Comparison of ENCODE assay signal across 19 cellular contexts in the genomic region with DNA sequence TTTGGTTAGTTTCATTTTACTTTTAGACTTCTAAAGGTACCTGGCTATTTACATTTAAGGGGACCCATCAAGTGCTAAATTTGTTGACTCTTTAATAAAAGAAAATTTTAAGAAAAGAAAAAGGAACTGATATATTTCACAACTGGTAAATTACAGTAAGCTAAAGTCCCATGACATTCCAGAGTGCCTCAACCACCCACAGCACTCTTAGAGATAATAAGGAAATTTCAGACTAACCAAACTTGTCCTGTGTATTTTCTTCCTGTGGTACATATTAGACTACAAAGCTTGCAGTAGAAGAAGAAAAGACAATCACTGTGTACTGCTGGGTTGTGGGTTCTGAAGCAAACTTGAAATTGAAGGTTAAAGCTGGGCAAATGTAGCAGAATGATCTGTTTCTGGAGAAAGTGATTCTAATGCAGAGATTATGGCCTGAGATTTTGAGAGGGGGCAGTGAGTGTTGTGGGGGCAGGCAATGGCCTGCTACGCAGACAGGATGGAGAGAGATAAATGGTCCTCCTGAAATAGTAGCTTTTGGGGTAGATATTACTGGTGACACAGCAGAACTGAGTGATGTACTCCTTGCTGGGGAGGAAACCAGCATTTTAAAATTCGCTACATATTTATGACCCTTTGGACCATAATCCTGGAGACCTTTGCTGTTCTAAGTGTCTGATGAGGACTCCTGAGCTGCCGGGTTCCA. TPM values are rescaled to one million over a fixed set of nuclear protein-coding genes. Genes with fewer than 3 reads are reported as not detected.
DNase-seq lines count a peak whose midpoint lies in the region; ATAC-seq and TF ChIP-seq lines count a peak whose summit lies in the region.
"Had no signal": no experiment of that assay in that cellular context is flagged by ENCODE, and none has a peak within 500 bp of the region (broad histone marks: within the 10 kb centered on the region; RNA-seq: fewer than 3 reads in every experiment).

No MANE protein-coding gene starts in this region.

- no peak overlapping the region for H3K56ac ChIP-seq in IMR-90 (ENCODE audit: extremely low read depth, insufficient read depth, low read length)

- H3K27ac Mint-ChIP-seq in activated CD4-positive, alpha-beta memory T cell treated with anti-CD3 and anti-CD28 coated beads for 36 hours: no peak overlapping the region
- H3K27ac Mint-ChIP-seq: GM23338 had no signal

- no peak overlapping the region for H2BK5ac ChIP-seq in IMR-90 (ENCODE audit: low read depth, low read length, poor library complexity, severe bottlenecking)

- in situ Hi-C loops in IMR-90 (cut with MboI; ENCODE audit: low sequenced_read_pairs): loop anchor here (25.0 kb wide), 1 partner anchor 665 kb away; a partner anchor contains a TSS

- peak overlapping the region; percentile 84 for H4K5ac ChIP-seq in IMR-90 (ENCODE audit: low read depth, low read length)

- no TSS peak for BruUV-seq in IMR-90 (replicated peaks; lab: Mats Ljungman, UMichigan)

- no peak for TF ChIP-seq CTCF in IMR-90 (conservative IDR thresholded peaks at IDR 0.05; ENCODE audit: low read depth, low read length)
- no peak for TF ChIP-seq CTCF in left lung (IDR thresholded peaks at IDR 0.05)
- no peak for TF ChIP-seq CTCF in sigmoid colon (IDR thresholded peaks at IDR 0.05)

- CTCF ChIA-PET in IMR-90 (lab: Yijun Ruan, JAX): interaction anchor here (1.1 to 1.5 kb wide), 5 partner anchors 9 to 28 kb away, joined by 3 to 9 read pairs (median 4); no protein-coding TSS in a partner anchor
- CTCF ChIA-PET in activated CD4-positive, alpha-beta memory T cell treated with anti-CD3 and anti-CD28 coated beads for 36 hours (lab: Charles Lee): interaction anchor here (1.1 to 1.3 kb wide), 3 partner anchors 14 to 51 kb away, joined by 4 to 5 read pairs (median 4); no protein-coding TSS in a partner anchor

- H3K9ac ChIP-seq in IMR-90 (ENCODE audit: low read depth, low read length): no peak overlapping the region
- no peak overlapping the region for H3K9ac ChIP-seq in adipocyte (ENCODE audit: low read length)

- no peak overlapping the region for H2AFZ ChIP-seq in IMR-90 (replicated peaks; ENCODE audit: low read length, poor library complexity)
- H2AFZ ChIP-seq: GM23338 had no signal

- H3K4me3 ChIP-seq in IMR-90 (ENCODE audit: insufficient read depth, low read depth, low read length) (no peak overlapping the region), adipocyte (ENCODE audit: low read length) (no peak overlapping the region), left lung (no peak overlapping the region), sigmoid colon (no peak overlapping the region)
- H3K4me3 ChIP-seq: GM23338, MG63 had no signal

- H2AK5ac ChIP-seq in IMR-90 (ENCODE audit: low read depth, low read length): no peak overlapping the region

- peaks cover 16% of the 10 kb centered on the region for H3K4me1 ChIP-seq in IMR-90 (ENCODE audit: control insufficient read depth, insufficient read depth, low read length)
- H3K4me1 ChIP-seq in adipocyte (ENCODE audit: control insufficient read depth, insufficient read depth, low read length): peaks cover 22% of the 10 kb centered on the region
- H3K4me1 ChIP-seq in left lung: peaks cover 10 to 27% of the 10 kb centered on the region in 2 donors
- peaks cover 0 to 66% (median 54%) of the 10 kb centered on the region in 4 donors for H3K4me1 ChIP-seq in sigmoid colon

- H4K91ac ChIP-seq in IMR-90 (ENCODE audit: insufficient read depth, low read depth, low read length): 0 out of 2 replicates have a peak overlapping the region, but pooled peaks have one; percentile 2

- TF ChIP-seq POLR2A in IMR-90 (IDR thresholded peaks at IDR 0.05; ENCODE audit: low read depth, low read length): no peak
- TF ChIP-seq POLR2A in sigmoid colon (IDR thresholded peaks at IDR 0.05): no peak

- TF ChIP-seq EP300 in sigmoid colon (IDR thresholded peaks at IDR 0.05): no peak

- DNase-seq in IMR-90: no peak
- DNase-seq in adipocyte (ENCODE audit: low read depth): peak; percentile 47
- DNase-seq in left lung: no peak
- DNase-seq in sigmoid colon: no peak
- no peak for DNase-seq in activated CD4-positive, alpha-beta memory T cell treated with anti-CD3 and anti-CD28 coated beads for 36 hours
- no peak for DNase-seq in stimulated activated CD4-positive, alpha-beta T cell treated with anti-CD3 and anti-CD28 coated beads, Interleukin-12 subunit alpha, Interleukin-12 subunit beta, amount 100 ng/mL, for 4 hours
- no peak for DNase-seq in hippocampal formation (lab: John Stamatoyannopoulos, UW)
- no peak for DNase-seq in HK-2 (ENCODE audit: unreplicated experiment)
- DNase-seq: ACHN; CD4-positive, alpha-beta memory T cell; DMS79; NCI-H187 treated with DMSO at 0.1 percent for 48 hours; NCI-H2171; NCI-H446 treated with DMSO at 0.1 percent for 48 hours; NCI-H748 treated with DMSO at 0.1 percent for 48 hours; SHP77 treated with DMSO at 0.1 percent for 48 hours had no signal

- no peaks in the 10 kb centered on the region for H3K79me1 ChIP-seq in IMR-90 (ENCODE audit: low read depth in 1 of 2, low read length in 2 of 2)

- 73% methylated on average over 2 of the region's 3 CpGs; no CpG with 5 or more reads in 1 of the 2 experiments for WGBS in IMR-90 (ENCODE audit: extremely low coverage in 2 of 2, insufficient read length in 1 of 2), 2 experiments
- WGBS in sigmoid colon, 2 donors: 64 to 78% methylated on average over 3 of the region's 3 CpGs

- H3K18ac ChIP-seq in IMR-90 (ENCODE audit: low read depth, low read length): peak overlapping the region; percentile 78

- no peaks in the 10 kb centered on the region for H3K4me1 Mint-ChIP-seq in activated CD4-positive, alpha-beta memory T cell treated with anti-CD3 and anti-CD28 coated beads for 36 hours (ENCODE audit: low read depth)
- H3K4me1 Mint-ChIP-seq: GM23338 had no signal

- dilution Hi-C loops in IMR-90 (cut with HindIII; ENCODE audit: low sequenced_read_pairs, unreplicated experiment): no loop called here

- no peak overlapping the region for H3K4me2 ChIP-seq in IMR-90 (ENCODE audit: low read depth, low read length)
- H3K4me2 ChIP-seq: GM23338 had no signal

- H2BK120ac ChIP-seq in IMR-90 (ENCODE audit: low read depth, low read length): no peak overlapping the region

- intact Hi-C loops in IMR-90 (cut with micrococcal nuclease) (no loop called here), left lung (cut with DNase I) (no loop called here), sigmoid colon (cut with DNase I) (no loop called here)
- intact Hi-C loops in activated CD4-positive, alpha-beta memory T cell treated with anti-CD3 and anti-CD28 coated beads for 36 hours (cut with micrococcal nuclease): no loop called here

- H4K20me1 ChIP-seq in IMR-90 (ENCODE audit: insufficient read depth, low read length): no peaks in the 10 kb centered on the region

- no peak overlapping the region for H3K14ac ChIP-seq in IMR-90 (replicated peaks; ENCODE audit: low read depth, low read length)

- TF ChIP-seq RAD21 in IMR-90 (IDR thresholded peaks at IDR 0.05; ENCODE audit: low read length): no peak

- 0 out of 3 replicates have a peak overlapping the region, but pooled peaks have one; percentile 10 for H2BK15ac ChIP-seq in IMR-90 (ENCODE audit: low read depth, low read length)

- H4K8ac ChIP-seq in IMR-90 (ENCODE audit: low read depth in 2 of 2, low read length in 2 of 2): peak overlapping the region in 1 of 2 experiments; percentile 50; a peak in 1 of 4 replicates

- no peak overlapping the region for H3K4ac ChIP-seq in IMR-90 (ENCODE audit: low read depth, low read length)

- H3K27ac ChIP-seq in IMR-90 (ENCODE audit: insufficient read depth, low read length) (no peak overlapping the region), left lung (peak overlapping the region in 1 of 2 donors; percentile 33), sigmoid colon (peak overlapping the region in 3 of 4 donors; percentile 11 to 57 (median 26))

- H3K36me3 Mint-ChIP-seq in activated CD4-positive, alpha-beta memory T cell treated with anti-CD3 and anti-CD28 coated beads for 36 hours: no peaks in the 10 kb centered on the region

- POLR2A ChIA-PET in IMR-90 (lab: Charles Lee; ENCODE audit: unreplicated experiment): interaction anchor here (0.5 kb wide), 1 partner anchor 1474 kb away, joined by 6 read pairs; no protein-coding TSS in a partner anchor
- POLR2A ChIA-PET in activated CD4-positive, alpha-beta memory T cell treated with anti-CD3 and anti-CD28 coated beads for 36 hours (lab: Charles Lee): interaction anchor here (0.6 kb wide), 1 partner anchor 15 kb away, joined by 3 read pairs; no protein-coding TSS in a partner anchor

- peak overlapping the region; percentile 28; the same call in 1 of the 2 replicates for H2BK20ac ChIP-seq in IMR-90 (ENCODE audit: low read depth, low read length)

- H3K4me3 Mint-ChIP-seq in activated CD4-positive, alpha-beta memory T cell treated with anti-CD3 and anti-CD28 coated beads for 36 hours: no peak overlapping the region
- H3K4me3 Mint-ChIP-seq: CD4-positive, alpha-beta memory T cell; GM23338 had no signal

- no peaks in the 10 kb centered on the region for H3K27me3 ChIP-seq in IMR-90 (ENCODE audit: control insufficient read depth, insufficient read depth, low read length)
- no peaks in the 10 kb centered on the region for H3K27me3 ChIP-seq in adipocyte (replicated peaks; ENCODE audit: control insufficient read depth, insufficient read depth, low read length)
- H3K27me3 ChIP-seq in left lung: no peaks in the 10 kb centered on the region
- no peaks in the 10 kb centered on the region for H3K27me3 ChIP-seq in sigmoid colon
- H3K27me3 ChIP-seq: MG63 had no signal

- H3K9me3 ChIP-seq in IMR-90 (ENCODE audit: control insufficient read depth, insufficient read depth, low read length) (no peaks in the 10 kb centered on the region), adipocyte (ENCODE audit: control insufficient read depth, low read length) (no peaks in the 10 kb centered on the region), left lung (no peaks in the 10 kb centered on the region), sigmoid colon (no peaks in the 10 kb centered on the region)
- H3K9me3 ChIP-seq: MG63 had no signal

- ATAC-seq in IMR-90 (ENCODE audit: low read depth) (no peak; the same call in 1 of the 2 replicates), left lung (peak; percentile 31)
- ATAC-seq: GM23338 had no signal

- no peaks in the 10 kb centered on the region for H3K9me3 Mint-ChIP-seq in activated CD4-positive, alpha-beta memory T cell treated with anti-CD3 and anti-CD28 coated beads for 36 hours
- H3K9me3 Mint-ChIP-seq: CD4-positive, alpha-beta memory T cell; GM23338 had no signal

- H3K23ac ChIP-seq in IMR-90 (ENCODE audit: low read depth, low read length): no peak overlapping the region

- H3K27me3 Mint-ChIP-seq in activated CD4-positive, alpha-beta memory T cell treated with anti-CD3 and anti-CD28 coated beads for 36 hours: no peaks in the 10 kb centered on the region

- no peaks in the 10 kb centered on the region for H3K36me3 ChIP-seq in IMR-90 (ENCODE audit: control insufficient read depth, insufficient read depth, low read length)
- no peaks in the 10 kb centered on the region for H3K36me3 ChIP-seq in adipocyte (ENCODE audit: control insufficient read depth, insufficient read depth, low read length, severe bottlenecking)
- no peaks in the 10 kb centered on the region for H3K36me3 ChIP-seq in left lung
- no peaks in the 10 kb centered on the region for H3K36me3 ChIP-seq in sigmoid colon

- no peaks in the 10 kb centered on the region for H3K9me1 ChIP-seq in IMR-90 (ENCODE audit: insufficient read depth, low read length)

- H2AK9ac ChIP-seq in IMR-90 (replicated peaks; ENCODE audit: low read depth, low read length, poor library complexity): no peak overlapping the region

RNA-seq across cellular contexts. Expression of a gene that starts 24.5 kb away (rescaled TPM):
- 64.2 and 103 TPM in 2 replicates for total RNA-seq in IMR-90 (2012; rRNA removed)
- polyA plus RNA-seq in IMR-90 (2012; rRNA removed): 39.7 and 50.4 TPM in 2 replicates
- polyA plus RNA-seq in IMR-90 (2012; cell fraction: cytosol; rRNA removed): 24.2 and 24.8 TPM in 2 replicates
- 10.2 and 33.8 TPM in 2 replicates for polyA plus RNA-seq in IMR-90 (2012; cell fraction: nucleus; rRNA removed; ENCODE audit: low replicate concordance)
- total RNA-seq in left lung: 100 to 1,000 TPM in 1 of 2 donors, 10 to 100 TPM in 1; 86.4 to 134 TPM
- total RNA-seq in sigmoid colon: 10 to 100 TPM; 53.9 to 58.5 (median 56.4) TPM
- polyA plus RNA-seq in sigmoid colon: 10 to 100 TPM; 25.2 to 54.1 (median 39.5) TPM
- 10 to 100 TPM; 11.9 to 12.4 TPM for total RNA-seq in activated CD4-positive, alpha-beta memory T cell treated with anti-CD3 and anti-CD28 coated beads for 36 hours

RNA-seq across cellular contexts. Expression of a gene that starts 45.1 kb away (rescaled TPM):
- total RNA-seq in IMR-90 (2012; rRNA removed) (0.90 and 1.9 TPM in 2 replicates), left lung (100 to 1,000 TPM in 1 of 2 donors, 10 to 100 TPM in 1; 52.4 to 131 TPM), sigmoid colon (100 to 1,000 TPM in 1 of 4 donors, 10 to 100 TPM in 2, 1 to 10 TPM in 1; 6.4 to 208 (median 26.8) TPM)
- polyA plus RNA-seq in IMR-90 (2012; rRNA removed) (2.6 and 3.0 TPM in 2 replicates), sigmoid colon (10 to 100 TPM; 10.2 to 39.3 (median 14.6) TPM)
- polyA plus RNA-seq in IMR-90 (2012; cell fraction: cytosol; rRNA removed): 1.9 and 11.6 TPM in 2 replicates
- polyA plus RNA-seq in IMR-90 (2012; cell fraction: nucleus; rRNA removed; ENCODE audit: low replicate concordance): 3.8 and 4.0 TPM in 2 replicates
- not detected for total RNA-seq in activated CD4-positive, alpha-beta memory T cell treated with anti-CD3 and anti-CD28 coated beads for 36 hours
- total RNA-seq: CD4-positive, alpha-beta memory T cell; G401 had no signal
- polyA plus RNA-seq: CD4-positive, alpha-beta memory T cell had no signal
